Comparison of ENCODE assay signal across 9 cellular contexts in the genomic region with DNA sequence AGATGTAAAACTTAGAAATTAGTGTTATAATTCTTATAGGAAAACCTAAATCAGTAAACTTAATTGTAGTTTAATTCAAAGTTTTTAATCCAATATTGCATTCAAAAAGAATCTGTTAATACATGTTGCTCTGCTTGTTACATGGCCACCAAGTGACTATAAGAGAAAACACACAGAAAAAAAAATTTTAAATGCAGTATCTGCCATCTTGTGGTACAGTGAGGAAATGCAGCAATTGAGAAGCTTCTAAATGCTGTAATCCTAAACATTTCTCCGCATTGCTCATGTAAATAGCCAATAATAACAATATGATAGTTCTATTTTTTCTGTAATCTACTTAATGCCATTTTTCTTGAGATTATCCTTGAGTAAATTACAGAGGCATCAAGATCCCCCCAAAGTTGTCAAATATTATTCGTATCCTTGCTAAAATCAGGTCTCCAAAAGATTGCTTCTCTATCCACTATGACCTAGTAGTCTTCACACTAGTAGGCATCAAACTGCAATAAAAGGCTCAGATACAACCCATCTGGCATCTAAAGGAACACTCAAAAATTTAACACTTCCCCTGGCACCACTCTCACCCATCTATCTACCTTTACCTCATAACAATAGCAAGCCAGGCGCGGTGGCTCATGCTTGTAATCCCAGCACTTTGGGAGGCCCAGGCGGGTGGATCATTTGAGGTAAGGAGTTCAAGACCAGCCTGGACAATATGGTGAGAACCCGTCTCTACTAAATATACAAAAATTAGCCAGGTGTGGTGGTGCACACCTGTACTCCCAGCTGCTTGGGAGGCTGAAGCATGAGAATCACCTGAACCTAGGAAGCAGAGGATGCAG. TPM values are rescaled to one million over a fixed set of nuclear protein-coding genes. Genes with fewer than 3 reads are reported as not detected.
DNase-seq lines count a peak whose midpoint lies in the region; ATAC-seq, FAIRE-seq and TF ChIP-seq lines count a peak whose summit lies in the region.
"Had no signal": no experiment of that assay in that cellular context is flagged by ENCODE, and none has a peak within 500 bp of the region (broad histone marks: within the 10 kb centered on the region; RNA-seq: fewer than 3 reads in every experiment).

No MANE protein-coding gene starts in this region.

- H3K36me3 ChIP-seq in BJ (ENCODE audit: control insufficient read depth, insufficient read depth, low read length) (no peaks in the 10 kb centered on the region; the same call in 1 of the 2 replicates), pancreas (peaks cover 0 to 15% (median 0%) of the 10 kb centered on the region in 3 donors)

- FAIRE-seq in pancreas (lab: Jason Lieb, UNC), result peak; percentile 97

- no peaks in the 10 kb centered on the region for H3K4me1 ChIP-seq in pancreas
- H3K4me1 ChIP-seq: SJSA1 had no signal

- CTCF ChIA-PET in BJ (lab: Yijun Ruan, JAX), result interaction anchor here (0.8 to 2.0 kb wide), 6 partner anchors 8 to 1433 kb away, joined by 3 to 8 read pairs (median 4); no protein-coding TSS in a partner anchor

- DNase-seq in BJ (ENCODE audit: low read depth) (peak; percentile 28), NCI-H1417 treated with DMSO at 0.1 percent for 48 hours (lab: John Stamatoyannopoulos, UW) (peak; percentile 16), SW 1271 (lab: John Stamatoyannopoulos, UW) (peak; percentile 2 to 70), fibroblast of the conjunctiva (ENCODE audit: low read depth) (peak; percentile 57), pancreas (no peak)
- no peak for DNase-seq in stimulated activated CD4-positive, alpha-beta T cell treated with anti-CD3 and anti-CD28 coated beads, Interleukin-2, amount 100 ng/mL, for 24 hours

- H3K27me3 ChIP-seq in BJ (ENCODE audit: control insufficient read depth, insufficient read depth, low read length), result no peaks in the 10 kb centered on the region
- no peaks in the 10 kb centered on the region for H3K27me3 ChIP-seq in pancreas
- H3K27me3 ChIP-seq: SJSA1 had no signal

- no peak overlapping the region for H3K27ac ChIP-seq in pancreas
- H3K27ac ChIP-seq: SJSA1 had no signal

- H3K4me3 ChIP-seq in BJ (ENCODE audit: low read depth, low read length) (no peak overlapping the region), pancreas (no peak overlapping the region)
- H3K4me3 ChIP-seq: SJSA1 had no signal

- H3K9me3 ChIP-seq in pancreas, result no peaks in the 10 kb centered on the region
- H3K9me3 ChIP-seq: SJSA1 had no signal

- 80 to 85% methylated on average over 6 of the region's 6 CpGs for WGBS in pancreas, 2 donors

- intact Hi-C loops in pancreas (cut with DNase I), result no loop called here

- POLR2A ChIA-PET in BJ (lab: Charles Lee), result no interaction called here

- TF ChIP-seq CTCF in BJ (IDR thresholded peaks at IDR 0.05; ENCODE audit: insufficient read depth, low read depth, low read length) (peak; percentile 70), pancreas (IDR thresholded peaks at IDR 0.05) (peak; percentile 50 to 78 (median 70))

- ATAC-seq in GM18858 (IDR thresholded peaks at IDR 0.05; ENCODE audit: unreplicated experiment) (peak; percentile 90), HG02970 (IDR thresholded peaks at IDR 0.05; ENCODE audit: low FRiP score, unreplicated experiment) (peak; percentile 79), pancreas (peak; percentile 48 to 87 (median 82))

RNA-seq across cellular contexts. Expression of gene HDAC2, which starts 34.6 kb away (rescaled TPM):
- polyA plus RNA-seq in BJ (2011; rRNA removed) (48.6 and 130 TPM in 2 replicates), pancreas (10 to 100 TPM; 23.6 to 48.9 TPM)
- 68.5 and 77.0 TPM in 2 replicates for polyA minus RNA-seq in BJ (2011; rRNA and poly(A)+ RNA removed)
- 10 to 100 TPM; 26.4 to 46.5 (median 32.2) TPM for total RNA-seq in pancreas

Comparison
In these comparisons a context has a peak if more than half of its experiments do, and no peak if none do; other contexts are left out.
1. DNase-seq: peak in BJ (single experiment), NCI-H1417 treated with DMSO at 0.1 percent for 48 hours (single experiment), SW 1271 (2 of 2) and fibroblast of the conjunctiva (single experiment); none in pancreas (0 of 6) and stimulated activated CD4-positive, alpha-beta T cell treated with anti-CD3 and anti-CD28 coated beads, Interleukin-2, amount 100 ng/mL, for 24 hours (0 of 2).
2. Peak in every context shown above with its lines, with median percentiles within 50 percentile points of each other: ATAC-seq.